Comparison of ENCODE assay signal across 26 cellular contexts in genomic region chr12:29306682-29307081, GRCh38.
"Had no signal": no experiment of that assay in that cellular context is flagged by ENCODE, and none has a peak within 500 bp of the region (broad histone marks: within the 10 kb centered on the region; RNA-seq: fewer than 3 reads in every experiment).

No MANE protein-coding gene starts in this region.

- H3K36me3 ChIP-seq: suprapubic skin, thoracic aorta, thyroid gland, tibial artery, tibial nerve, transverse colon, upper lobe of right lung, uterus, vagina had no signal

- H3K27me3 ChIP-seq: stomach, suprapubic skin, testis, thyroid gland, tibial artery, tibial nerve, transverse colon, upper lobe of left lung, upper lobe of right lung, uterus, vagina had no signal

- H3K9me3 ChIP-seq: stomach, suprapubic skin, testis, thoracic aorta, thyroid gland, tibial artery, tibial nerve, transverse colon, upper lobe of left lung, upper lobe of right lung, uterus, vagina had no signal

- H3K4me3 ChIP-seq: stomach, suprapubic skin, testis, thoracic aorta, thyroid gland, tibial artery, tibial nerve, transverse colon, upper lobe of left lung, upper lobe of right lung, uterus, vagina had no signal

- H3K27ac ChIP-seq: stomach, suprapubic skin, testis, thoracic aorta, thyroid gland, tibial artery, tibial nerve, transverse colon, upper lobe of left lung, upper lobe of right lung, uterus, vagina had no signal

- DNase-seq: stimulated activated CD4-positive, alpha-beta T cell treated with anti-CD3 and anti-CD28 coated beads, Interleukin-2, amount 100 ng/mL, for 48 hours; stimulated activated CD4-positive, alpha-beta T cell treated with anti-CD3 and anti-CD28 coated beads, Interleukin-4, amount 100 ng/mL, for 1 hour; stimulated activated CD4-positive, alpha-beta T cell treated with anti-CD3 and anti-CD28 coated beads, Interleukin-4, amount 100 ng/mL, for 24 hours; stimulated activated CD4-positive, alpha-beta T cell treated with anti-CD3 and anti-CD28 coated beads, Interleukin-4, amount 100 ng/mL, for 4 hours; stimulated activated CD8-positive, alpha-beta memory T cell treated with anti-CD3 and anti-CD28 coated beads, Interleukin-4, amount 100 ng/mL, for 48 hours; stimulated activated naive B cell treated with anti-CD40 and anti-IgM and Interleukin-4, amounts not matched to agents 10 μg/mL and 1 μg/mL and 100 μg/mL, for 72 hours; stimulated activated naive CD4-positive, alpha-beta T cell; stimulated activated naive CD4-positive, alpha-beta T cell treated with Interleukin-2 at 50 U/mL for 16 hours; stimulated activated naive CD8-positive, alpha-beta T cell treated with anti-CD3 and anti-CD28 coated beads, Interleukin-15, amount 100 ng/mL, for 72 hours; stimulated activated naive CD8-positive, alpha-beta T cell treated with anti-CD3 and anti-CD28 coated beads, Interleukin-15, Interleukin-2, amounts not matched to agents 100 U/mL and 50 U/mL, for 24 hours; stomach; substantia nigra; testis; thyroid gland; tibial artery; transverse colon; trophoblast cell; upper lobe of left lung; upper lobe of right lung; uterus had no signal

- ATAC-seq: stimulated activated effector memory CD8-positive, alpha-beta T cell treated with anti-CD3 and anti-CD28 coated beads, Interleukin-12 subunit alpha, Interleukin-12 subunit beta, amount 100 ng/mL, for 72 hours; stimulated activated memory B cell treated with anti-CD40 and anti-IgM and Interleukin-4, amounts not matched to agents 10 μg/mL and 1 μg/mL and 100 μg/mL, for 72 hours; stimulated activated naive B cell treated with anti-CD40 and anti-IgM and Interleukin-4, amounts not matched to agents 10 μg/mL and 1 μg/mL and 100 μg/mL, for 72 hours; stimulated activated naive CD8-positive, alpha-beta T cell treated with anti-CD3 and anti-CD28 coated beads, Interleukin-15, amount 100 ng/mL, for 72 hours; stimulated activated naive CD8-positive, alpha-beta T cell treated with anti-CD3 and anti-CD28 coated beads, Interleukin-15, Interleukin-2, amounts not matched to agents 100 U/mL and 50 U/mL, for 24 hours; upper lobe of right lung had no signal
